Comparison of ENCODE assay signal across 33 cellular contexts in genomic region chr15:55033574-55033973, GRCh38.
"Had no signal": no experiment of that assay in that cellular context is flagged by ENCODE, and none has a peak within 500 bp of the region (broad histone marks: within the 10 kb centered on the region; RNA-seq: fewer than 3 reads in every experiment).

No MANE protein-coding gene starts in this region.

- ATAC-seq: activated naive CD4-positive, alpha-beta T cell treated with anti-CD3 and anti-CD28 coated beads, Interleukin-2, amount 50 U/mL, for 72 hours; activated naive CD8-positive, alpha-beta T cell treated with anti-CD3 and anti-CD28 coated beads, Interleukin-2, amount 50 U/mL, for 24 hours; activated T-cell treated with anti-CD3 and anti-CD28 coated beads, Interleukin-2, amount 50 U/mL, for 4 hours; activated T-cell treated with anti-CD3 and anti-CD28 coated beads, Interleukin-2, amount 50 U/mL, for 72 hours; activated T-helper 17 cell treated with anti-CD3 and anti-CD28 coated beads, Interleukin-2, amount 50 U/mL, for 72 hours; body of pancreas had no signal

- FAIRE-seq: astrocyte, bronchial epithelial cell had no signal

- H3K4me1 ChIP-seq: adrenal gland, ascending aorta, body of pancreas, breast epithelium had no signal

- H3K27ac ChIP-seq: adrenal gland, ascending aorta, body of pancreas, brain microvascular endothelial cell, breast epithelium, cardiac muscle cell had no signal

- DNase-seq: activated effector memory CD4-positive, alpha-beta T cell treated with anti-CD3 and anti-CD28 coated beads, Interleukin-2, amount 50 U/mL, for 16 hours; activated effector memory CD4-positive, alpha-beta T cell treated with Interleukin-2 at 50 U/mL for 16 hours; activated gamma-delta T cell; activated gamma-delta T cell treated with Interleukin-2 at 50 U/mL for 16 hours; activated naive CD4-positive, alpha-beta T cell; activated naive CD4-positive, alpha-beta T cell treated with anti-CD3 and anti-CD28 coated beads for 36 hours; activated naive CD4-positive, alpha-beta T cell treated with anti-CD3 and anti-CD28 coated beads, Interleukin-2, amount 10 ng/mL, durations not matched to agents 7 days and 5 days; activated naive CD4-positive, alpha-beta T cell treated with anti-CD3 and anti-CD28 coated beads, Interleukin-2, amount 50 U/mL, for 16 hours; activated naive CD4-positive, alpha-beta T cell treated with Interleukin-2 at 50 U/mL for 16 hours; activated naive CD8-positive, alpha-beta T cell treated with anti-CD3 and anti-CD28 coated beads for 36 hours; activated naive CD8-positive, alpha-beta T cell treated with anti-CD3 and anti-CD28 coated beads, Interleukin-2, amount 10 ng/mL, durations not matched to agents 7 days and 5 days; activated naive CD8-positive, alpha-beta T cell treated with anti-CD3 and anti-CD28 coated beads, Interleukin-2, amount 50 U/mL, for 24 hours; activated T-cell treated with anti-CD3 and anti-CD28 coated beads, Interleukin-2, amount 50 U/mL, for 24 hours; activated T-cell treated with anti-CD3 and anti-CD28 coated beads, Interleukin-2, amount 50 U/mL, for 4 hours; activated T-cell treated with anti-CD3 and anti-CD28 coated beads, Interleukin-2, amount 50 U/mL, for 48 hours; activated T-cell treated with anti-CD3 and anti-CD28 coated beads, Interleukin-2, amount 50 U/mL, for 72 hours; adrenal gland; amniotic stem cell; amygdala; anterior cingulate cortex; aorta; body of pancreas; brain microvascular endothelial cell; caudate nucleus; central memory CD4-positive, alpha-beta T cell; cerebellar nuclear complex had no signal

- H3K36me3 ChIP-seq: adrenal gland, ascending aorta, brain microvascular endothelial cell, breast epithelium, cardiac muscle cell had no signal

- H3K27me3 ChIP-seq: adrenal gland, ascending aorta, body of pancreas, brain microvascular endothelial cell, breast epithelium, cardiac muscle cell had no signal

- H3K4me3 ChIP-seq: adrenal gland, ascending aorta, body of pancreas, breast epithelium, cardiac muscle cell had no signal

- H3K9me3 ChIP-seq: adrenal gland, ascending aorta, body of pancreas, breast epithelium had no signal
